19 cellular contexts compared by ENCODE assay signal in the genomic region with DNA sequence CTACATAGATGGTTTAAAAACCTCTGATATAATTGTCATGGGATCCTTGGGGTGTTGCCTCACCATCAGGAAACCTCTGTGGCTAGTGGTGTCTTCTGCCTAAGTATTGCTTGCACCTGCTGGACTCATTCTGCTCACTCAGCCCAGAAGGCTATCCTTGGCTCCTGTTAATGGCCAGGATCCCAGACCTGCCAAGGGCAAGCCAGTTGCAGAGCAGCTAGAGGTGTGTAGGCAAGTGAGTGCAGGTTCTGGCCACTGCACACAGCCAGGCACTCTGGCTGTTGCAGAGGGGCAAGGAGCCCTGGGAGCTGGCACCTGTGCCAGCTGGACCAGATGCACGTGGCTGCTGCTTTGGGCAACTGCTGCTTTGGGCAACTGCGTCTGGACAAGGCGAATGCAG.
"Had no signal": no experiment of that assay in that cellular context is flagged by ENCODE, and none has a peak within 500 bp of the region (broad histone marks: within the 10 kb centered on the region; RNA-seq: fewer than 3 reads in every experiment).

No MANE protein-coding gene starts in this region.

- H3K27ac Mint-ChIP-seq: IgD-negative memory B cell had no signal

- ATAC-seq: K562, SK-N-SH treated with all-trans-retinoic acid at 6 μM for 48 hours had no signal

- H3K4me3 Mint-ChIP-seq: IgD-negative memory B cell had no signal

- DNase-seq: Kasumi-1; MM.1S; NCI-H1092 treated with DMSO at 0.1 percent for 48 hours; NCI-H1436; NCI-H187; NCI-H2029; NCI-H2081 treated with DMSO at 0.1 percent for 48 hours; NCI-H2171; NCI-H2227 treated with DMSO at 0.1 percent for 48 hours; NCI-H524; NCI-H526 treated with DMSO at 0.1 percent for 48 hours; NCI-H748 treated with DMSO at 0.1 percent for 48 hours; NK-92 treated with Interleukin-12 subunit alpha and Interleukin-12 subunit beta, amount 100 ng/mL, for 24 hours; Peyer's patch; Right ventricle myocardium superior; SIG-M5 had no signal

- H3K4me1 Mint-ChIP-seq: IgD-negative memory B cell had no signal

- H3K36me3 Mint-ChIP-seq: IgD-negative memory B cell had no signal
